10 cellular contexts compared by ENCODE assay signal in genomic region chr15:75695206-75695605, GRCh38. TPM values are rescaled to one million over a fixed set of nuclear protein-coding genes. Genes with fewer than 3 reads are reported as not detected.
A peak's percentile ranks its signal among the peaks of the same experiment; 100 is the strongest.
DNase-seq lines count a peak whose midpoint lies in the region; ATAC-seq and TF ChIP-seq lines count a peak whose summit lies in the region.
"Had no signal": no experiment of that assay in that cellular context is flagged by ENCODE, and none has a peak within 500 bp of the region (broad histone marks: within the 10 kb centered on the region; RNA-seq: fewer than 3 reads in every experiment).

No MANE protein-coding gene starts in this region.

- CTCF ChIA-PET in HCT116 (lab: Charles Lee): interaction anchor here (1.2 to 1.4 kb wide), 2 partner anchors 9 to 226 kb away, joined by 4 to 9 read pairs; no protein-coding TSS in a partner anchor

- no peak overlapping the region for H2AFZ ChIP-seq in HCT116 (ENCODE audit: low read depth, low read length, poor library complexity, severe bottlenecking)

- no peaks in the 10 kb centered on the region for H3K79me2 ChIP-seq in HCT116 (ENCODE audit: insufficient read depth, low read length)

- H3K9me3 ChIP-seq in HCT116 (ENCODE audit: control insufficient read depth in 1 of 2, insufficient read depth in 1 of 2, low read depth in 1 of 2, low read length in 2 of 2) (no peaks in the 10 kb centered on the region), left lung (no peaks in the 10 kb centered on the region)

- POLR2A ChIA-PET in HCT116 (lab: Charles Lee): no interaction called here

- no peaks in the 10 kb centered on the region for H3K9me2 ChIP-seq in HCT116 (ENCODE audit: insufficient read depth)

- H3K4me1 ChIP-seq in HCT116 (ENCODE audit: control insufficient read depth in 1 of 2, insufficient read depth in 2 of 2, low read length in 2 of 2): peaks cover 10 to 19% of the 10 kb centered on the region in 2 experiments; a peak in 3 of 4 replicates
- H3K4me1 ChIP-seq in left lung: peaks cover 13 to 44% of the 10 kb centered on the region in 2 donors

- no TSS peak for BruUV-seq in HCT116 (replicated peaks; lab: Mats Ljungman, UMichigan)

- H3K36me3 ChIP-seq in HCT116 (ENCODE audit: control insufficient read depth in 1 of 2, insufficient read depth in 2 of 2, low read length in 2 of 2) (no peaks in the 10 kb centered on the region), left lung (no peaks in the 10 kb centered on the region)

- DNase-seq in COLO829 (ENCODE audit: low spot score): peak; percentile 66
- DNase-seq in HCT116 (ENCODE audit: low read depth, low spot score): no peak
- DNase-seq in chondrocyte (ENCODE audit: low spot score): no peak
- no peak for DNase-seq in progenitor cell of endocrine pancreas (ENCODE audit: low spot score, unreplicated experiment)
- DNase-seq in left lung: no peak
- no peak for DNase-seq in SKM-1 treated with dmso at 0.1 percent for 144 hours (lab: John Stamatoyannopoulos, UW; ENCODE audit: unreplicated experiment)
- DNase-seq in NCI-H128 (lab: John Stamatoyannopoulos, UW; ENCODE audit: unreplicated experiment): no peak

- ATAC-seq in HCT116 (no peak), left lung (no peak), HG02588 (IDR thresholded peaks at IDR 0.05; ENCODE audit: unreplicated experiment) (no peak)

- no peak overlapping the region; the same call in 1 of the 2 replicates for H3K27ac ChIP-seq in HCT116 (ENCODE audit: low read depth, low read length)
- no peak overlapping the region for H3K27ac ChIP-seq in left lung

- H3K27me3 Mint-ChIP-seq in chondrocyte (ENCODE audit: low read depth): no peaks in the 10 kb centered on the region
- H3K27me3 Mint-ChIP-seq in progenitor cell of endocrine pancreas: peaks cover 17% of the 10 kb centered on the region

- H3K4me2 ChIP-seq in HCT116 (ENCODE audit: low read length): peak overlapping the region; percentile 63

- intact Hi-C loops in HCT116 (cut with micrococcal nuclease): no loop called here
- intact Hi-C loops in left lung (cut with DNase I): no loop called here

- TF ChIP-seq CTCF in HCT116 (IDR thresholded peaks at IDR 0.05 in 2 of 3, conservative IDR thresholded peaks at IDR 0.05 in 1 of 3; ENCODE audit: borderline replicate concordance in 1 of 3, insufficient read depth in 1 of 3, low read depth in 2 of 3, low read length in 2 of 3): no peak
- no peak for TF ChIP-seq CTCF in chondrocyte (IDR thresholded peaks at IDR 0.05)
- TF ChIP-seq CTCF in progenitor cell of endocrine pancreas (IDR thresholded peaks at IDR 0.05; ENCODE audit: unreplicated experiment): no peak
- no peak for TF ChIP-seq CTCF in left lung (IDR thresholded peaks at IDR 0.05)

- TF ChIP-seq POLR2A in HCT116 (IDR thresholded peaks at IDR 0.05; ENCODE audit: borderline replicate concordance, extremely low read depth, insufficient read depth, insufficient read length): no peak

- H3K27ac Mint-ChIP-seq in chondrocyte (ENCODE audit: unreplicated experiment) (peak overlapping the region; percentile 97), progenitor cell of endocrine pancreas (peak overlapping the region; percentile 9)
- H3K27ac Mint-ChIP-seq: activated T-helper 2 cell treated with anti-CD3 and anti-CD28 coated beads, Interferon-gamma antibody, Interleukin-2, Interleukin-4, amounts not matched to agents 10 μg/mL and 5 μg/mL and 100 μg/mL, durations not matched to agents 14 hours and 24 hours and 36 hours; T-helper 2 cell treated with Interferon-gamma antibody and Interleukin-4, amounts not matched to agents 5 μg/mL and 100 μg/mL, for 36 hours had no signal

- H3K4me1 Mint-ChIP-seq in chondrocyte (ENCODE audit: low read depth) (peaks cover 79% of the 10 kb centered on the region), progenitor cell of endocrine pancreas (ENCODE audit: low read depth) (peaks cover 8% of the 10 kb centered on the region)

- H3K9me3 Mint-ChIP-seq in chondrocyte (ENCODE audit: low read depth) (no peaks in the 10 kb centered on the region), progenitor cell of endocrine pancreas (ENCODE audit: low read depth) (no peaks in the 10 kb centered on the region)
- H3K9me3 Mint-ChIP-seq: activated T-helper 2 cell treated with anti-CD3 and anti-CD28 coated beads, Interferon-gamma antibody, Interleukin-2, Interleukin-4, amounts not matched to agents 10 μg/mL and 5 μg/mL and 100 μg/mL, durations not matched to agents 14 hours and 24 hours and 36 hours; T-helper 2 cell treated with Interferon-gamma antibody and Interleukin-4, amounts not matched to agents 5 μg/mL and 100 μg/mL, for 36 hours had no signal

- H3K4me3 Mint-ChIP-seq in chondrocyte (ENCODE audit: unreplicated experiment): no peak overlapping the region
- no peak overlapping the region for H3K4me3 Mint-ChIP-seq in progenitor cell of endocrine pancreas (ENCODE audit: low read depth)
- H3K4me3 Mint-ChIP-seq: T-helper 2 cell treated with Interferon-gamma antibody and Interleukin-4, amounts not matched to agents 5 μg/mL and 100 μg/mL, for 36 hours had no signal

- H3K4me3 ChIP-seq in HCT116 (replicated peaks in 1 of 2; ENCODE audit: low read depth in 1 of 2, low read length in 2 of 2): no peak overlapping the region
- H3K4me3 ChIP-seq in left lung: no peak overlapping the region

- H3K9ac ChIP-seq in HCT116 (ENCODE audit: low read length): peak overlapping the region; percentile 33; the same call in 1 of the 2 replicates

- no peaks in the 10 kb centered on the region for H4K20me1 ChIP-seq in HCT116 (ENCODE audit: insufficient read depth)

- RAD21 ChIA-PET in HCT116 (lab: Charles Lee; ENCODE audit: low non-redundant PET in 1 of 2, low total read pairs in 2 of 2, uncharacterized antibody in 2 of 2, unreplicated experiment in 2 of 2): interaction anchor here in 1 of 2 experiments (0.6 kb wide), 1 partner anchor 52 kb away, joined by 5 read pairs; no protein-coding TSS in a partner anchor

- no peak for TF ChIP-seq RAD21 in HCT116 (IDR thresholded peaks at IDR 0.05; ENCODE audit: low read depth)

- H3K27me3 ChIP-seq in HCT116 (ENCODE audit: insufficient read depth, low read length) (no peaks in the 10 kb centered on the region), left lung (peaks cover 0 to 31% of the 10 kb centered on the region in 2 donors)

- H3K36me3 Mint-ChIP-seq in chondrocyte (ENCODE audit: low read depth) (peaks cover 12% of the 10 kb centered on the region), progenitor cell of endocrine pancreas (ENCODE audit: insufficient read depth) (no peaks in the 10 kb centered on the region)

TF ChIP-seq in HCT116, 20 proteins besides CTCF, POLR2A, EP300 and RAD21:
- no peak for TF ChIP-seq CEBPB (IDR thresholded peaks at IDR 0.05; ENCODE audit: low read depth)
- TF ChIP-seq MAX (IDR thresholded peaks at IDR 0.05): no peak
- TF ChIP-seq CBX3 (IDR thresholded peaks at IDR 0.05; ENCODE audit: low read depth): no peak
- no peak for TF ChIP-seq JUND (IDR thresholded peaks at IDR 0.05)
- no peak for TF ChIP-seq YY1 (IDR thresholded peaks at IDR 0.05; ENCODE audit: extremely low read depth, insufficient replicate concordance, low read depth, low read length)
- no peak for TF ChIP-seq EZH2 (IDR thresholded peaks at IDR 0.05)
- no peak for TF ChIP-seq REST (IDR thresholded peaks at IDR 0.05; ENCODE audit: low read depth)
TF ChIP-seq in HCT116: peak in this region for 0.

RNA-seq across cellular contexts. Expression of gene CSPG4, which starts 17.4 kb away (rescaled TPM):
- total RNA-seq in HCT116 (2021; ENCODE audit: unreplicated experiment) (18.1 TPM), chondrocyte (302 to 607 TPM (median 595 TPM) in 3 replicates), progenitor cell of endocrine pancreas (0.41 and 0.51 TPM in 2 replicates), left lung (10 to 100 TPM; 22.5 to 24.7 TPM)
- polyA plus RNA-seq in HCT116 (2012): 17.8 and 20.2 TPM in 2 replicates

RNA-seq across cellular contexts. Expression of gene SNX33, which starts 47.5 kb away (rescaled TPM):
- 8.3 TPM for total RNA-seq in HCT116 (2021; ENCODE audit: unreplicated experiment)
- 16.0 and 17.6 TPM in 2 replicates for polyA plus RNA-seq in HCT116 (2012)
- total RNA-seq in chondrocyte: 21.6 to 31.2 TPM (median 30.2 TPM) in 3 replicates
- 24.5 and 29.3 TPM in 2 replicates for total RNA-seq in progenitor cell of endocrine pancreas
- total RNA-seq in left lung: 10 to 100 TPM; 21.4 to 34.7 TPM

RNA-seq across cellular contexts. Expression of gene IMP3, which starts 55.2 kb away (rescaled TPM):
- total RNA-seq in HCT116 (2021; ENCODE audit: unreplicated experiment) (79.9 TPM), chondrocyte (28.7 to 30.0 TPM (median 29.0 TPM) in 3 replicates), progenitor cell of endocrine pancreas (53.7 and 54.0 TPM in 2 replicates), left lung (10 to 100 TPM; 52.8 to 69.9 TPM)
- polyA plus RNA-seq in HCT116 (2012): 68.6 and 78.4 TPM in 2 replicates

Comparison
In these comparisons a context has a peak if more than half of its experiments do, and no peak if none do; other contexts are left out.
1. RNA of gene CSPG4, which starts 17.4 kb away (total RNA-seq): 302 to 607 TPM in chondrocyte; 22.5 to 24.7 TPM in left lung, 18.1 TPM in HCT116 (single experiment) and 0.41 to 0.51 TPM in progenitor cell of endocrine pancreas; every median in the first group is over 10 times any median in the second.